In genomic region chr12:121789233-121789781, GRCh38 we compare ENCODE assay signal across 8 cellular contexts. TPM values are rescaled to one million over a fixed set of nuclear protein-coding genes. Genes with fewer than 3 reads are reported as not detected.
DNase-seq lines count a peak whose midpoint lies in the region; ATAC-seq and TF ChIP-seq lines count a peak whose summit lies in the region.

No MANE protein-coding gene starts in this region.

- H3K36me3 Mint-ChIP-seq in T-helper 2 cell treated with Interferon-gamma antibody and Interleukin-4, amounts not matched to agents 5 μg/mL and 100 μg/mL, for 36 hours (ENCODE audit: low read depth) = peaks cover 55% of the 10 kb centered on the region

- intact Hi-C loops in right cardiac atrium (cut with DNase I) = no loop called here
- intact Hi-C loops in lower leg skin (cut with DNase I; ENCODE audit: low total_unique reads) = no loop called here

- peak; percentile 51 for DNase-seq in stimulated activated CD4-positive, alpha-beta T cell treated with anti-CD3 and anti-CD28 coated beads, Interleukin-4, amount 100 ng/mL, for 1 hour
- no peak for DNase-seq in stimulated activated CD4-positive, alpha-beta T cell treated with anti-CD3 and anti-CD28 coated beads, Interleukin-2, amount 100 ng/mL, for 48 hours
- DNase-seq in T-helper 2 cell treated with Interferon-gamma antibody and Interleukin-4, amounts not matched to agents 5 μg/mL and 100 μg/mL, for 36 hours (ENCODE audit: low spot score) = no peak
- DNase-seq in right cardiac atrium = peak in 1 of 3 donors; percentile 72
- no peak for DNase-seq in A172 (ENCODE audit: low spot score)
- DNase-seq in lower leg skin (ENCODE audit: low spot score in 2 of 2) = no peak
- no peak for DNase-seq in NCI-H345 treated with DMSO at 0.1 percent for 48 hours (lab: John Stamatoyannopoulos, UW; ENCODE audit: unreplicated experiment)

- H3K4me1 ChIP-seq in right cardiac atrium (ENCODE audit: control insufficient read depth, insufficient read depth, low read length) = no peaks in the 10 kb centered on the region

- H3K27ac ChIP-seq in right cardiac atrium (ENCODE audit: low read length) = peak overlapping the region; percentile 31

- no peak overlapping the region for H3K4me3 ChIP-seq in right cardiac atrium (ENCODE audit: low read length)
- H3K4me3 ChIP-seq in lower leg skin (ENCODE audit: low read depth, poor library complexity, severe bottlenecking) = no peak overlapping the region

- ATAC-seq in right cardiac atrium = no peak
- no peak for ATAC-seq in GM21390 (IDR thresholded peaks at IDR 0.05; ENCODE audit: unreplicated experiment)

- no peaks in the 10 kb centered on the region for H3K9me3 Mint-ChIP-seq in T-helper 2 cell treated with Interferon-gamma antibody and Interleukin-4, amounts not matched to agents 5 μg/mL and 100 μg/mL, for 36 hours

- WGBS in right cardiac atrium = 51% methylated on average over 13 of the region's 13 CpGs
- WGBS in lower leg skin, 2 donors = 65 to 70% methylated on average over 12 of the region's 13 CpGs

- no peaks in the 10 kb centered on the region for H3K27me3 Mint-ChIP-seq in T-helper 2 cell treated with Interferon-gamma antibody and Interleukin-4, amounts not matched to agents 5 μg/mL and 100 μg/mL, for 36 hours (ENCODE audit: low read depth)

- H3K27me3 ChIP-seq in right cardiac atrium (ENCODE audit: control insufficient read depth, insufficient read depth) = no peaks in the 10 kb centered on the region

- H3K4me1 Mint-ChIP-seq in T-helper 2 cell treated with Interferon-gamma antibody and Interleukin-4, amounts not matched to agents 5 μg/mL and 100 μg/mL, for 36 hours (ENCODE audit: low read depth) = peaks cover 63% of the 10 kb centered on the region

- H3K4me3 Mint-ChIP-seq in T-helper 2 cell treated with Interferon-gamma antibody and Interleukin-4, amounts not matched to agents 5 μg/mL and 100 μg/mL, for 36 hours = peak overlapping the region; percentile 99

- peak overlapping the region; percentile 100 for H3K27ac Mint-ChIP-seq in T-helper 2 cell treated with Interferon-gamma antibody and Interleukin-4, amounts not matched to agents 5 μg/mL and 100 μg/mL, for 36 hours

- TF ChIP-seq CTCF in lower leg skin (IDR thresholded peaks at IDR 0.05) = no peak

- TF ChIP-seq POLR2A in lower leg skin (IDR thresholded peaks at IDR 0.05) = no peak

- H3K9me3 ChIP-seq in right cardiac atrium (ENCODE audit: control insufficient read depth, low read length) = no peaks in the 10 kb centered on the region

RNA-seq across cellular contexts. Expression of gene RHOF, which starts 4.2 kb away (rescaled TPM):
- total RNA-seq in right cardiac atrium (10 to 100 TPM; 15.2 to 23.3 (median 22.0) TPM), lower leg skin (10 to 100 TPM in 2 of 4 donors, 1 to 10 TPM in 2; 5.4 to 24.1 (median 9.9) TPM)
- polyA plus RNA-seq in right cardiac atrium = 11.2 TPM
- total RNA-seq in A172 (2014; rRNA removed; shearing (Covaris generic)) = 1.8 and 2.7 TPM in 2 replicates

RNA-seq across cellular contexts. Expression of gene SETD1B, which starts 14.5 kb away (rescaled TPM):
- 10 to 100 TPM in 3 of 4 donors, 1 to 10 TPM in 1; 9.6 to 14.9 (median 13.0) TPM for total RNA-seq in right cardiac atrium
- 7.6 TPM for polyA plus RNA-seq in right cardiac atrium
- 1.9 and 2.4 TPM in 2 replicates for total RNA-seq in A172 (2014; rRNA removed; shearing (Covaris generic))
- 10 to 100 TPM; 10.1 to 15.0 (median 11.6) TPM for total RNA-seq in lower leg skin
